In the genomic region with DNA sequence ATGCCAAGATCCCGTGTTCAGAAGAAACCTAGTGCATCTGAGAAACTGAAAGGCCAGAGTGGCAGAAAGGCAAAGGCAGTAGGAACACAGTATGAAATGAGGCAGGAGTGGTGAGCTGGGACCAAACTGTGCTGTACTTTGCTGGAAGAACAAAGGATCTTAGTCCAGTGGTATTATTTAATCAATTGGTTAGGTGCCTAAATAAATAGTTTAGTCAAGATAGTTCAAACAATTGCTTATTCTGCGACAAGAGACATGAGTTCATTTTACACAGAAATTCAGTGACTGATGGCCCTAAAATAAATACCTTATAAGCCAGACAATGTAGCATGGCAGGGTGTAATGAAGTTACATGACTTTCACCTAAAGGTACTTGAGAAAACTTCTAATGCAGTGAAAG, we compare ENCODE assay signal across 17 cellular contexts.
DNase-seq lines count a peak whose midpoint lies in the region; ATAC-seq, FAIRE-seq and TF ChIP-seq lines count a peak whose summit lies in the region.
"Had no signal": no experiment of that assay in that cellular context is flagged by ENCODE, and none has a peak within 500 bp of the region (broad histone marks: within the 10 kb centered on the region; RNA-seq: fewer than 3 reads in every experiment).

No MANE protein-coding gene starts in this region.

- no peaks in the 10 kb centered on the region for H3K27me3 ChIP-seq in HepG2 (ENCODE audit: control insufficient read depth in 1 of 2, insufficient read depth in 2 of 2, low read length in 2 of 2)

- TF ChIP-seq EP300 in HepG2 (IDR thresholded peaks at IDR 0.05; ENCODE audit: low read depth in 2 of 2, low read length in 2 of 2) (no peak), HepG2 (CRISPR knock-in tag; IDR thresholded peaks at IDR 0.05; ENCODE audit: borderline replicate concordance) (no peak)

- H3K4me2 ChIP-seq in HepG2 (ENCODE audit: low read depth, low read length): no peak overlapping the region

- H3K27ac ChIP-seq in VCaP (peak overlapping the region; percentile 52), HepG2 (ENCODE audit: extremely low read length, insufficient read depth, low read length) (no peak overlapping the region)

- POLR2A ChIA-PET in HepG2 (lab: Yijun Ruan, JAX): no interaction called here

- no peak overlapping the region for H3K4me3 ChIP-seq in HepG2 (replicated peaks in 1 of 3; ENCODE audit: insufficient read depth in 1 of 3, low read depth in 2 of 3, low read length in 3 of 3)

- no peak for TF ChIP-seq CTCF in VCaP (conservative IDR thresholded peaks at IDR 0.05)
- no peak for TF ChIP-seq CTCF in HepG2 (CRISPR knock-in tag; IDR thresholded peaks at IDR 0.05)

- intact Hi-C loops in HepG2 (cut with micrococcal nuclease; ENCODE audit: unreplicated experiment): no loop called here

- no peak for TF ChIP-seq POLR2A in HepG2 (IDR thresholded peaks at IDR 0.05; ENCODE audit: insufficient read depth in 1 of 2, low read depth in 2 of 2, low read length in 2 of 2)

- H3K4me1 ChIP-seq in HepG2 (ENCODE audit: insufficient read depth, low read length): peaks cover 9% of the 10 kb centered on the region; the same call in 1 of the 2 replicates

- CTCF ChIA-PET in HepG2 (lab: Yijun Ruan, JAX; ENCODE audit: low intra/inter-chr PET ratio, low total read pairs): no interaction called here

- in situ Hi-C loops in HepG2 (cut with HindIII; ENCODE audit: extremely low pct_ligation_motif_present, low pct_unique_long_range_greater_than_20kb): no loop called here

- no peaks in the 10 kb centered on the region for H3K36me3 ChIP-seq in HepG2 (replicated peaks in 1 of 2; ENCODE audit: control insufficient read depth in 1 of 2, insufficient read depth in 2 of 2, low read length in 2 of 2)

- 22% methylated on average over 2 of the region's 2 CpGs for WGBS in HepG2 (ENCODE audit: low lambda C conversion rate)

- FAIRE-seq in HepG2 (lab: Jason Lieb, UNC): no peak
- FAIRE-seq: GM19239, HTR-8/SVneo had no signal

- H2AFZ ChIP-seq in HepG2 (ENCODE audit: low read length): no peak overlapping the region

- H3K79me2 ChIP-seq in HepG2 (ENCODE audit: insufficient read depth, low read length): no peaks in the 10 kb centered on the region

- peak; percentile 47; the same call in 2 of the 3 replicates for ATAC-seq in HepG2
- ATAC-seq: Panc1, SK-N-SH treated with all-trans-retinoic acid at 6 μM for 48 hours had no signal

- H3K9ac ChIP-seq in HepG2 (ENCODE audit: insufficient read depth, low read depth, low read length): no peak overlapping the region

- no peak for TF ChIP-seq RAD21 in HepG2 (CRISPR knock-in tag; IDR thresholded peaks at IDR 0.05)

- DNase-seq in NCI-H345 (lab: John Stamatoyannopoulos, UW) (peak; percentile 3), NCI-H345 treated with DMSO at 0.1 percent for 48 hours (lab: John Stamatoyannopoulos, UW; ENCODE audit: unreplicated experiment) (no peak), HepG2 (ENCODE audit: low spot score) (peak; percentile 4), nucleus accumbens (lab: John Stamatoyannopoulos, UW) (no peak), NCI-H446 treated with DMSO at 0.1 percent for 48 hours (lab: John Stamatoyannopoulos, UW) (no peak), NCI-H2196 treated with DMSO at 0.1 percent for 48 hours (lab: John Stamatoyannopoulos, UW; ENCODE audit: unreplicated experiment) (no peak)
- DNase-seq: EL, GF-D8, Karpas-422, NCI-H1694, NCI-H2107, NCI-H524 treated with DMSO at 0.1 percent for 48 hours had no signal

- H4K20me1 ChIP-seq in HepG2 (ENCODE audit: insufficient read depth, low read length): no peaks in the 10 kb centered on the region

- no TSS peak for BruUV-seq in HepG2 (replicated peaks; lab: Mats Ljungman, UMichigan)

- no peaks in the 10 kb centered on the region for H3K9me3 ChIP-seq in HepG2 (ENCODE audit: low read length)

TF ChIP-seq in HepG2, 621 proteins besides CTCF, POLR2A, EP300 and RAD21:
- TF ChIP-seq ETV6 (CRISPR knock-in tag; conservative IDR thresholded peaks at IDR 0.05): no peak
- TF ChIP-seq NCOA2 (CRISPR knock-in tag; IDR thresholded peaks at IDR 0.05): no peak
- no peak for TF ChIP-seq ZNF670 (CRISPR knock-in tag; IDR thresholded peaks at IDR 0.05; ENCODE audit: borderline replicate concordance)
- TF ChIP-seq ZNF572 (CRISPR knock-in tag; IDR thresholded peaks at IDR 0.05): no peak
- TF ChIP-seq TARDBP (CRISPR knock-in tag; IDR thresholded peaks at IDR 0.05): no peak
- TF ChIP-seq ZKSCAN5 (CRISPR knock-in tag; IDR thresholded peaks at IDR 0.05): no peak
- no peak for TF ChIP-seq ZNF253 (CRISPR knock-in tag; IDR thresholded peaks at IDR 0.05; ENCODE audit: borderline replicate concordance)
- TF ChIP-seq, protein P1, sequence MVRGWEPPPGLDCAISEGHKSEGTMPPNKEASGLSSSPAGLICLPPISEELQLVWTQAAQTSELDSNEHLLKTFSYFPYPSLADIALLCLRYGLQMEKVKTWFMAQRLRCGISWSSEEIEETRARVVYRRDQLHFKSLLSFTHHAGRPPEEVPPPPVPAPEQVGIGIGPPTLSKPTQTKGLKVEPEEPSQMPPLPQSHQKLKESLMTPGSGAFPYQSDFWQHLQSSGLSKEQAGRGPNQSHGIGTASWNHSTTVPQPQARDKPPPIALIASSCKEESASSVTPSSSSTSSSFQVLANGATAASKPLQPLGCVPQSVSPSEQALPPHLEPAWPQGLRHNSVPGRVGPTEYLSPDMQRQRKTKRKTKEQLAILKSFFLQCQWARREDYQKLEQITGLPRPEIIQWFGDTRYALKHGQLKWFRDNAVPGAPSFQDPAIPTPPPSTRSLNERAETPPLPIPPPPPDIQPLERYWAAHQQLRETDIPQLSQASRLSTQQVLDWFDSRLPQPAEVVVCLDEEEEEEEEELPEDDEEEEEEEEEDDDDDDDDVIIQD (CRISPR knock-in tag; IDR thresholded peaks at IDR 0.05; ENCODE audit: low read depth): no peak
- TF ChIP-seq IKZF1 (IDR thresholded peaks at IDR 0.05): no peak
- TF ChIP-seq AHR (CRISPR knock-in tag; IDR thresholded peaks at IDR 0.05): no peak
- TF ChIP-seq ZNF746 (CRISPR knock-in tag; IDR thresholded peaks at IDR 0.05): no peak
- TF ChIP-seq ZNF577 (CRISPR knock-in tag; IDR thresholded peaks at IDR 0.05; ENCODE audit: borderline replicate concordance, low read depth): no peak
- no peak for TF ChIP-seq NFIB (CRISPR knock-in tag; IDR thresholded peaks at IDR 0.05; ENCODE audit: borderline replicate concordance)

Comparison
In these comparisons a context has a peak if more than half of its experiments do, and no peak if none do; other contexts are left out.
1. DNase-seq: peak in NCI-H345 (single experiment) and HepG2 (single experiment); none in NCI-H345 treated with DMSO at 0.1 percent for 48 hours (single experiment), nucleus accumbens (0 of 56), NCI-H446 treated with DMSO at 0.1 percent for 48 hours (single experiment) and NCI-H2196 treated with DMSO at 0.1 percent for 48 hours (single experiment).